1 cellular context compared by ENCODE assay signal in the genomic region with DNA sequence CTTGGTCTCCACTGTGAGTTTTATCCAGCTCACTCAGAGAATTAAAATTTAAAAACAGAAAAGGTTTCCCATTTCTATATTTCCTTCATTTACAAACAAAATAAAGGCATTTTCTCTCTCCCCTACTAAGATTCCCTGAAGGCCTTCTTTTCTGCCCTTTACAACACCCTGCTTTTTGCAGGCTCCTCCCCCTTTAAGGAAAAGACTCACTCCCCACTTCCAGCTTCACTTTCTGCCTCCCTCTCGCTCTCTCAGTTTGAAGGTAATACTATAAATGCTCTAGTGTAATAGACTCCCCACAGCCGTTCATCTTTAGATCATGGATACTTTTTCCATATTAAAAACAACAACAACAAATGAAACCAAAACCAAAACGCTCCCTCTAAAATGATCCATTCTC.
TF ChIP-seq lines count a peak whose summit lies in the region.

No MANE protein-coding gene starts in this region.

TF ChIP-seq in WTC11, 78 proteins besides CTCF, POLR2A, EP300 and RAD21 (continued from another document):
- TF ChIP-seq, protein P1, sequence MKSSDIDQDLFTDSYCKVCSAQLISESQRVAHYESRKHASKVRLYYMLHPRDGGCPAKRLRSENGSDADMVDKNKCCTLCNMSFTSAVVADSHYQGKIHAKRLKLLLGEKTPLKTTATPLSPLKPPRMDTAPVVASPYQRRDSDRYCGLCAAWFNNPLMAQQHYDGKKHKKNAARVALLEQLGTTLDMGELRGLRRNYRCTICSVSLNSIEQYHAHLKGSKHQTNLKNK (CRISPR knock-in tag; IDR thresholded peaks at IDR 0.05), result no peak
- TF ChIP-seq, protein P2, sequence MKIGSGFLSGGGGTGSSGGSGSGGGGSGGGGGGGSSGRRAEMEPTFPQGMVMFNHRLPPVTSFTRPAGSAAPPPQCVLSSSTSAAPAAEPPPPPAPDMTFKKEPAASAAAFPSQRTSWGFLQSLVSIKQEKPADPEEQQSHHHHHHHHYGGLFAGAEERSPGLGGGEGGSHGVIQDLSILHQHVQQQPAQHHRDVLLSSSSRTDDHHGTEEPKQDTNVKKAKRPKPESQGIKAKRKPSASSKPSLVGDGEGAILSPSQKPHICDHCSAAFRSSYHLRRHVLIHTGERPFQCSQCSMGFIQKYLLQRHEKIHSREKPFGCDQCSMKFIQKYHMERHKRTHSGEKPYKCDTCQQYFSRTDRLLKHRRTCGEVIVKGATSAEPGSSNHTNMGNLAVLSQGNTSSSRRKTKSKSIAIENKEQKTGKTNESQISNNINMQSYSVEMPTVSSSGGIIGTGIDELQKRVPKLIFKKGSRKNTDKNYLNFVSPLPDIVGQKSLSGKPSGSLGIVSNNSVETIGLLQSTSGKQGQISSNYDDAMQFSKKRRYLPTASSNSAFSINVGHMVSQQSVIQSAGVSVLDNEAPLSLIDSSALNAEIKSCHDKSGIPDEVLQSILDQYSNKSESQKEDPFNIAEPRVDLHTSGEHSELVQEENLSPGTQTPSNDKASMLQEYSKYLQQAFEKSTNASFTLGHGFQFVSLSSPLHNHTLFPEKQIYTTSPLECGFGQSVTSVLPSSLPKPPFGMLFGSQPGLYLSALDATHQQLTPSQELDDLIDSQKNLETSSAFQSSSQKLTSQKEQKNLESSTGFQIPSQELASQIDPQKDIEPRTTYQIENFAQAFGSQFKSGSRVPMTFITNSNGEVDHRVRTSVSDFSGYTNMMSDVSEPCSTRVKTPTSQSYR (CRISPR knock-in tag; IDR thresholded peaks at IDR 0.05), result no peak
- no peak for TF ChIP-seq EMX1 (CRISPR knock-in tag; IDR thresholded peaks at IDR 0.05)
TF ChIP-seq in WTC11: peak in this region for 0.
